1 cellular context compared by ENCODE assay signal in the genomic region with DNA sequence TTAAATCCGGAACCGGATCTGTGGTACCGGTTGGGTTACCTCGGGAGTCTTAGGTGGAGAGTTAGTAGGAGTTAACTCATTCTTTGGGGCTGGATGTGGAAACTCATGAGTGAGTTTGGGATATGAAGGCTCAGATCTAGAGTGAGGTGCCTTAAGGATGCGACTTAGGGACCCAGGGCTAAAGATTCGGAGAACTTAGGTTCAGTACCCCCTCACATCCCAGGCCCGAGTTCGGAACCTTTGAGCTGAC.
TF ChIP-seq lines count a peak whose summit lies in the region.

No MANE protein-coding gene starts in this region.

TF ChIP-seq in H1, 55 proteins besides CTCF, POLR2A, EP300 and RAD21:
- TF ChIP-seq FOSL1 (IDR thresholded peaks at IDR 0.05; ENCODE audit: insufficient read depth, low read depth, low read length) (no peak), PHF8 (conservative IDR thresholded peaks at IDR 0.05; ENCODE audit: low read depth, low read length) (peak; percentile 12; the same call in 1 of the 2 replicates)
